ENCODE assay signal across 8 cellular contexts in the genomic region with DNA sequence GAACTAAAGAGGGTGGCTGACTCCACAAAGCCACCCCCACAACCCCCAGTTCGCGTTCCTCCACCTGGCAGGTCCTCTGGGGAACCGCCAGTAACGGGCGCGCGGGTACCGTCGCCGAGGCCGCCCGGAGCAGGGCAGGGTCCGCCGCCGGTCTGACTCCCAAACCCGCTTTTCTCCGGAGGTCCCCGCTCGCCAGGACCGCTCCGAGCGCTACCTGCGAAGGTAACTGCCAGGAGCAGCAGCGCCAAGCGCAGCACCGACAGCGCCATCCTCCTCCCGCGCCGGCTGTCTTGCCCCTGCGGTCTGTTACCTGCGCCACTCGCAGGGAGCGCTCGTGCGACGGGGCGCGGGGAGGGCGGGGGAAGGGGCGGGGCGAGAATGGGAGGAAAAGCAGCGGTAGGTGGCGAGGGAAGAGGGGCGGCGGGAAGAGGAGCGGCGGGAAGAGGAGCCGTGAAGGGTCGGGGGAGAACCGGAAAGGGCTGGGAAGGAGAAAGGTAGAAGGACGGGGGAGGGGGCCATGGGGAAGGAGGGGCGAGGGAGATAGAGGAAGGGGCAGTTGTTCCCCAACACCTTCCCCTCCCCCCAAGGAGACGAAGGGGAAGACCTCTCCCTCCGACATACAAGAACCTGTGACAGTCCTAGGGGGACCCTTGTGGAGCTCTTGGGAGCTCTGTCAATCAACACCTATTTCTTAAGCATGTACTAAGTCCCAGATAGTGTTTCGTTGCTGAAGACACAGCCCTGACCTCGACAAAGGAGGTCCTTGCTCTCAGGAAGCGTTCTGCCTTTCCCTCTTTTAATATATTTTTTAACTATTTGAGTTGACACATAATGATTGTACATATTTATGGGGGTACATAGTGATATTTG. TPM values are rescaled to one million over a fixed set of nuclear protein-coding genes. Genes with fewer than 3 reads are reported as not detected.
A peak's percentile ranks its signal among the peaks of the same experiment; 100 is the strongest.
DNase-seq lines count a peak whose midpoint lies in the region; ATAC-seq and TF ChIP-seq lines count a peak whose summit lies in the region.

A gene with protein sequence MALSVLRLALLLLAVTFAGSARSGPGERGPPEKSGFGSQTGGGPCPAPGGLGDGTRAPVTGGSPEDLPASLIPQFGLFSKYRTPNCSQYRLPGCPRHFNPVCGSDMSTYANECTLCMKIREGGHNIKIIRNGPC (minus strand): TSS at position 308 of the 870 bp plus-strand sequence. CDS start 39 bp downstream, at position 269.

- peaks cover 0 to 10% (median 5%) of the 10 kb centered on the region in 9 donors for H3K4me1 ChIP-seq in heart right ventricle

- H3K4me1 Mint-ChIP-seq in activated T-helper 2 cell treated with anti-CD3 and anti-CD28 coated beads, Interferon-gamma antibody, Interleukin-2, Interleukin-4, amounts not matched to agents 10 μg/mL and 5 μg/mL and 100 μg/mL, durations not matched to agents 14 hours and 24 hours and 36 hours (ENCODE audit: low read depth) = peaks cover 24% of the 10 kb centered on the region

- peak within 1 kb of the TSS in 8 of 10 donors; percentile 21 to 58 (median 39) for H3K4me3 ChIP-seq in heart right ventricle
- peak within 1 kb of the TSS; percentile 12 to 44 (median 23) for H3K4me3 ChIP-seq in skin epidermis

- peaks cover 0 to 42% (median 37%) of the 10 kb centered on the region in 7 donors for H3K27me3 ChIP-seq in heart right ventricle

- DNase-seq in EL (peak; percentile 31), NOMO-1 treated with DMSO at 0.1 percent for 48 hours (lab: John Stamatoyannopoulos, UW; ENCODE audit: unreplicated experiment) (peak; percentile 34), heart right ventricle (peak in 1 of 2 donors; percentile 25), cortex of kidney (lab: John Stamatoyannopoulos, UW) (no peak)
- peak; percentile 45 for DNase-seq in activated T-helper 2 cell treated with anti-CD3 and anti-CD28 coated beads, Interferon-gamma antibody, Interleukin-2, Interleukin-4, amounts not matched to agents 10 μg/mL and 5 μg/mL and 100 μg/mL, durations not matched to agents 14 hours and 24 hours and 36 hours (ENCODE audit: low spot score)

- H3K27me3 Mint-ChIP-seq in activated T-helper 2 cell treated with anti-CD3 and anti-CD28 coated beads, Interferon-gamma antibody, Interleukin-2, Interleukin-4, amounts not matched to agents 10 μg/mL and 5 μg/mL and 100 μg/mL, durations not matched to agents 14 hours and 24 hours and 36 hours (ENCODE audit: low read depth) = peaks cover 41% of the 10 kb centered on the region

- H3K36me3 ChIP-seq in heart right ventricle = no peaks in the 10 kb centered on the region

- intact Hi-C loops in activated T-helper 2 cell treated with anti-CD3 and anti-CD28 coated beads, Interferon-gamma antibody, Interleukin-2, Interleukin-4, amounts not matched to agents 10 μg/mL and 5 μg/mL and 100 μg/mL, durations not matched to agents 14 hours and 24 hours and 36 hours (cut with micrococcal nuclease) = loop anchor here (2.0 to 5.0 kb wide), 2 partner anchors 15 to 354 kb away; a partner anchor contains a TSS
- intact Hi-C loops in heart right ventricle (cut with DNase I) = no loop called here

- no peak for TF ChIP-seq CTCF in heart right ventricle (IDR thresholded peaks at IDR 0.05)

- 2% methylated on average over 51 to 58 of the region's 58 CpGs for WGBS in heart right ventricle, 2 donors

- peak within 1 kb of the TSS; percentile 58 for H3K4me3 Mint-ChIP-seq in activated T-helper 2 cell treated with anti-CD3 and anti-CD28 coated beads, Interferon-gamma antibody, Interleukin-2, Interleukin-4, amounts not matched to agents 10 μg/mL and 5 μg/mL and 100 μg/mL, durations not matched to agents 14 hours and 24 hours and 36 hours (ENCODE audit: low read depth)

- H3K27ac ChIP-seq in heart right ventricle (no peak within 1 kb of the TSS), skin epidermis (no peak within 1 kb of the TSS)

- ATAC-seq in HG02678 (IDR thresholded peaks at IDR 0.05; ENCODE audit: unreplicated experiment) (peak; percentile 53), heart right ventricle (peak in 3 of 8 donors; percentile 12 to 75 (median 64)), GM21723 (IDR thresholded peaks at IDR 0.05; ENCODE audit: unreplicated experiment) (no peak)

- H3K36me3 Mint-ChIP-seq in activated T-helper 2 cell treated with anti-CD3 and anti-CD28 coated beads, Interferon-gamma antibody, Interleukin-2, Interleukin-4, amounts not matched to agents 10 μg/mL and 5 μg/mL and 100 μg/mL, durations not matched to agents 14 hours and 24 hours and 36 hours (ENCODE audit: low read depth) = peaks cover 3% of the 10 kb centered on the region

- peaks cover 0 to 4% (median 0%) of the 10 kb centered on the region in 11 donors for H3K9me3 ChIP-seq in heart right ventricle

- H3K9me3 Mint-ChIP-seq in activated T-helper 2 cell treated with anti-CD3 and anti-CD28 coated beads, Interferon-gamma antibody, Interleukin-2, Interleukin-4, amounts not matched to agents 10 μg/mL and 5 μg/mL and 100 μg/mL, durations not matched to agents 14 hours and 24 hours and 36 hours = no peaks in the 10 kb centered on the region

- no peak within 1 kb of the TSS for H3K27ac Mint-ChIP-seq in activated T-helper 2 cell treated with anti-CD3 and anti-CD28 coated beads, Interferon-gamma antibody, Interleukin-2, Interleukin-4, amounts not matched to agents 10 μg/mL and 5 μg/mL and 100 μg/mL, durations not matched to agents 14 hours and 24 hours and 36 hours

RNA-seq across cellular contexts. Expression of the gene that starts here (rescaled TPM):
- total RNA-seq in activated T-helper 2 cell treated with anti-CD3 and anti-CD28 coated beads, Interferon-gamma antibody, Interleukin-2, Interleukin-4, amounts not matched to agents 10 μg/mL and 5 μg/mL and 100 μg/mL, durations not matched to agents 14 hours and 24 hours and 36 hours = 0.75 TPM in 1 of 2 replicates, not detected in the other
- total RNA-seq in heart right ventricle = under 1 TPM in 2 of 10 donors, not detected in 8; 0.64 to 0.74 TPM
- polyA plus RNA-seq in heart right ventricle = not detected

Comparison
In these comparisons a context has a peak if more than half of its experiments do, and no peak if none do; other contexts are left out.
1. Peak in DNase-seq in activated T-helper 2 cell treated with anti-CD3 and anti-CD28 coated beads, Interferon-gamma antibody, Interleukin-2, Interleukin-4, amounts not matched to agents 10 μg/mL and 5 μg/mL and 100 μg/mL, durations not matched to agents 14 hours and 24 hours and 36 hours; RNA of the gene not detected or under 1 TPM.